19 cellular contexts compared by ENCODE assay signal in genomic region chr14:21852775-21853174, GRCh38.
DNase-seq lines count a peak whose midpoint lies in the region; ATAC-seq lines count a peak whose summit lies in the region.
"Had no signal": no experiment of that assay in that cellular context is flagged by ENCODE, and none has a peak within 500 bp of the region (broad histone marks: within the 10 kb centered on the region; RNA-seq: fewer than 3 reads in every experiment).

No MANE protein-coding gene starts in this region.

- CTCF ChIA-PET in activated CD4-positive, alpha-beta memory T cell treated with anti-CD3 and anti-CD28 coated beads for 36 hours (lab: Charles Lee) = interaction anchor here (0.6 to 2.5 kb wide), 25 partner anchors 8 to 1006 kb away, joined by 3 to 43 read pairs (median 5); no protein-coding TSS in a partner anchor

- H3K36me3 ChIP-seq in CD4-positive, CD25-positive, alpha-beta regulatory T cell (ENCODE audit: control insufficient read depth, insufficient read depth, low read length) = no peaks in the 10 kb centered on the region
- H3K36me3 ChIP-seq: pancreas, thyroid gland had no signal

- no peaks in the 10 kb centered on the region for H3K9me3 ChIP-seq in CD4-positive, CD25-positive, alpha-beta regulatory T cell (ENCODE audit: control insufficient read depth in 2 of 2, low read length in 2 of 2)
- H3K9me3 ChIP-seq: body of pancreas, pancreas, thyroid gland had no signal

- H3K9me3 Mint-ChIP-seq in T-helper 1 cell treated with Interleukin-12 subunit alpha and Interleukin-12 subunit beta and Interleukin-4 antibody, amounts not matched to agents 30 μg/mL and 1 μg/mL, for 36 hours = no peaks in the 10 kb centered on the region
- H3K9me3 Mint-ChIP-seq in CD4-positive, CD25-positive, alpha-beta regulatory T cell = peaks cover 0 to 1% (median 0%) of the 10 kb centered on the region in 7 donors
- no peaks in the 10 kb centered on the region for H3K9me3 Mint-ChIP-seq in activated CD4-positive, alpha-beta memory T cell treated with anti-CD3 and anti-CD28 coated beads for 36 hours
- H3K9me3 Mint-ChIP-seq in effector memory CD8-positive, alpha-beta T cell = no peaks in the 10 kb centered on the region
- H3K9me3 Mint-ChIP-seq: nephron progenitor cell; stimulated activated memory B cell treated with anti-CD40 and anti-IgM and Interleukin-4, amounts not matched to agents 10 μg/mL and 1 μg/mL and 100 μg/mL, for 72 hours had no signal

- no peaks in the 10 kb centered on the region for H3K4me1 ChIP-seq in CD4-positive, CD25-positive, alpha-beta regulatory T cell (ENCODE audit: control insufficient read depth, insufficient read depth, low read length, poor library complexity, severe bottlenecking)
- H3K4me1 ChIP-seq: body of pancreas, pancreas, thyroid gland had no signal

- intact Hi-C loops in activated CD4-positive, alpha-beta memory T cell treated with anti-CD3 and anti-CD28 coated beads for 36 hours (cut with micrococcal nuclease) = no loop called here

- H3K27ac ChIP-seq in CD4-positive, CD25-positive, alpha-beta regulatory T cell (ENCODE audit: insufficient read depth, low read length, poor library complexity, severe bottlenecking) = no peak overlapping the region
- H3K27ac ChIP-seq: 22Rv1, body of pancreas, epithelial cell of prostate, GM23248, pancreas, thyroid gland had no signal

- POLR2A ChIA-PET in activated CD4-positive, alpha-beta memory T cell treated with anti-CD3 and anti-CD28 coated beads for 36 hours (lab: Charles Lee) = interaction anchor here (1.0 to 2.8 kb wide), 6 partner anchors 9 to 688 kb away, joined by 4 to 20 read pairs (median 4); no protein-coding TSS in a partner anchor

- peaks cover 11% of the 10 kb centered on the region for H3K4me1 Mint-ChIP-seq in T-helper 1 cell treated with Interleukin-12 subunit alpha and Interleukin-12 subunit beta and Interleukin-4 antibody, amounts not matched to agents 30 μg/mL and 1 μg/mL, for 36 hours (ENCODE audit: low read depth)
- H3K4me1 Mint-ChIP-seq in CD4-positive, CD25-positive, alpha-beta regulatory T cell = peaks cover 4 to 17% (median 9%) of the 10 kb centered on the region in 4 donors
- H3K4me1 Mint-ChIP-seq in activated CD4-positive, alpha-beta memory T cell treated with anti-CD3 and anti-CD28 coated beads for 36 hours (ENCODE audit: low read depth) = peaks cover 10% of the 10 kb centered on the region
- peaks cover 4 to 9% of the 10 kb centered on the region in 2 donors for H3K4me1 Mint-ChIP-seq in effector memory CD8-positive, alpha-beta T cell (ENCODE audit: low read depth in 2 of 2)
- H3K4me1 Mint-ChIP-seq: nephron progenitor cell; stimulated activated memory B cell treated with anti-CD40 and anti-IgM and Interleukin-4, amounts not matched to agents 10 μg/mL and 1 μg/mL and 100 μg/mL, for 72 hours had no signal

- peaks cover 9% of the 10 kb centered on the region for H3K27me3 ChIP-seq in CD4-positive, CD25-positive, alpha-beta regulatory T cell (ENCODE audit: control insufficient read depth, insufficient read depth, low read length)
- H3K27me3 ChIP-seq: body of pancreas, thyroid gland had no signal

- H3K4me3 Mint-ChIP-seq in T-helper 1 cell treated with Interleukin-12 subunit alpha and Interleukin-12 subunit beta and Interleukin-4 antibody, amounts not matched to agents 30 μg/mL and 1 μg/mL, for 36 hours = peak overlapping the region; percentile 75
- peak overlapping the region; percentile 75 to 92 (median 88) for H3K4me3 Mint-ChIP-seq in CD4-positive, CD25-positive, alpha-beta regulatory T cell
- peak overlapping the region; percentile 68 for H3K4me3 Mint-ChIP-seq in activated CD4-positive, alpha-beta memory T cell treated with anti-CD3 and anti-CD28 coated beads for 36 hours
- H3K4me3 Mint-ChIP-seq in effector memory CD8-positive, alpha-beta T cell = peak overlapping the region; percentile 59 to 81
- H3K4me3 Mint-ChIP-seq: nephron progenitor cell; stimulated activated memory B cell treated with anti-CD40 and anti-IgM and Interleukin-4, amounts not matched to agents 10 μg/mL and 1 μg/mL and 100 μg/mL, for 72 hours had no signal

- H3K4me3 ChIP-seq in CD4-positive, CD25-positive, alpha-beta regulatory T cell (ENCODE audit: low read depth, low read length) = peak overlapping the region; percentile 80
- H3K4me3 ChIP-seq: body of pancreas, GM23248, pancreas, thyroid gland had no signal

- peak overlapping the region; percentile 52 for H3K27ac Mint-ChIP-seq in T-helper 1 cell treated with Interleukin-12 subunit alpha and Interleukin-12 subunit beta and Interleukin-4 antibody, amounts not matched to agents 30 μg/mL and 1 μg/mL, for 36 hours
- H3K27ac Mint-ChIP-seq in CD4-positive, CD25-positive, alpha-beta regulatory T cell = peak overlapping the region in 2 of 3 donors; percentile 56 to 60
- peak overlapping the region; percentile 90 for H3K27ac Mint-ChIP-seq in activated CD4-positive, alpha-beta memory T cell treated with anti-CD3 and anti-CD28 coated beads for 36 hours
- peak overlapping the region in 1 of 2 donors; percentile 65 for H3K27ac Mint-ChIP-seq in effector memory CD8-positive, alpha-beta T cell
- H3K27ac Mint-ChIP-seq: nephron progenitor cell; stimulated activated memory B cell treated with anti-CD40 and anti-IgM and Interleukin-4, amounts not matched to agents 10 μg/mL and 1 μg/mL and 100 μg/mL, for 72 hours had no signal

- peaks cover 32% of the 10 kb centered on the region for H3K27me3 Mint-ChIP-seq in T-helper 1 cell treated with Interleukin-12 subunit alpha and Interleukin-12 subunit beta and Interleukin-4 antibody, amounts not matched to agents 30 μg/mL and 1 μg/mL, for 36 hours (ENCODE audit: low read depth)
- H3K27me3 Mint-ChIP-seq in CD4-positive, CD25-positive, alpha-beta regulatory T cell = peaks cover 49% of the 10 kb centered on the region
- H3K27me3 Mint-ChIP-seq in activated CD4-positive, alpha-beta memory T cell treated with anti-CD3 and anti-CD28 coated beads for 36 hours = peaks cover 3% of the 10 kb centered on the region
- peaks cover 8 to 22% of the 10 kb centered on the region in 2 donors for H3K27me3 Mint-ChIP-seq in effector memory CD8-positive, alpha-beta T cell

- peaks cover 17% of the 10 kb centered on the region for H3K36me3 Mint-ChIP-seq in T-helper 1 cell treated with Interleukin-12 subunit alpha and Interleukin-12 subunit beta and Interleukin-4 antibody, amounts not matched to agents 30 μg/mL and 1 μg/mL, for 36 hours (ENCODE audit: low read depth)
- peaks cover 6% of the 10 kb centered on the region for H3K36me3 Mint-ChIP-seq in CD4-positive, CD25-positive, alpha-beta regulatory T cell
- H3K36me3 Mint-ChIP-seq in activated CD4-positive, alpha-beta memory T cell treated with anti-CD3 and anti-CD28 coated beads for 36 hours = peaks cover 33% of the 10 kb centered on the region
- peaks cover 7% of the 10 kb centered on the region for H3K36me3 Mint-ChIP-seq in effector memory CD8-positive, alpha-beta T cell (ENCODE audit: insufficient read depth)
- H3K36me3 Mint-ChIP-seq: stimulated activated memory B cell treated with anti-CD40 and anti-IgM and Interleukin-4, amounts not matched to agents 10 μg/mL and 1 μg/mL and 100 μg/mL, for 72 hours had no signal

- DNase-seq in T-helper 1 cell (no peak), middle frontal gyrus (ENCODE audit: extremely low spot score, low spot score) (no peak)
- no peak for DNase-seq in CD4-positive, CD25-positive, alpha-beta regulatory T cell
- no peak for DNase-seq in activated CD4-positive, alpha-beta memory T cell treated with anti-CD3 and anti-CD28 coated beads for 36 hours
- DNase-seq in effector memory CD8-positive, alpha-beta T cell = no peak
- DNase-seq: kidney, NCI-H1436 treated with DMSO at 0.1 percent for 48 hours, NCI-H446 treated with DMSO at 0.1 percent for 48 hours had no signal

- ATAC-seq in CD4-positive, CD25-positive, alpha-beta regulatory T cell (ENCODE audit: low read depth in 2 of 2) = peak in 1 of 2 donors; percentile 34
- no peak for ATAC-seq in effector memory CD8-positive, alpha-beta T cell (replicated peaks)
- ATAC-seq in GM21515 (IDR thresholded peaks at IDR 0.05; ENCODE audit: unreplicated experiment) (no peak), GM18517 (IDR thresholded peaks at IDR 0.05; ENCODE audit: unreplicated experiment) (no peak)
- ATAC-seq: body of pancreas had no signal
